Comparison of ENCODE assay signal across 1 cellular context in the genomic region with DNA sequence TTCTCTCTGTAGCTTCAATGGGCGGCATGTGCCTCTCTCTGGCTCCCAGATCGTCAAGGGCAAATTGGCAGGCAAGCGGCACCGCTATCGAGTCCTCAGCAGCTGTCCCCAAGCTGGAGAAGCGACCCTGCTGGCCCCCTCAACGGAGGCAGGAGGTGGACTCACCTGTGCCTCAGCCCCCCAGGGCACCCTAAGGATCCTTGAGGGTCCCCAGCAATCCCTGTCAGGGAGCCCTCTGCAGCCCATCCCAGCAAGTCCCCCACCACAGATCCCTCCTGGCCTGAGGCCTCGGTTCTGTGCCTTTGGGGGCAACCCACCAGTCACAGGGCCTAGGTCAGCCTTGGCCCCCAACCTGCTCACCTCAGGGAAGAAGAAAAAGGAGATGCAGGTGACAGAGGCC.
TF ChIP-seq lines count a peak whose summit lies in the region.

No MANE protein-coding gene starts in this region.

TF ChIP-seq in WTC11, 78 proteins besides CTCF, POLR2A, EP300 and RAD21 (continued from another document):
- TF ChIP-seq, protein P1, sequence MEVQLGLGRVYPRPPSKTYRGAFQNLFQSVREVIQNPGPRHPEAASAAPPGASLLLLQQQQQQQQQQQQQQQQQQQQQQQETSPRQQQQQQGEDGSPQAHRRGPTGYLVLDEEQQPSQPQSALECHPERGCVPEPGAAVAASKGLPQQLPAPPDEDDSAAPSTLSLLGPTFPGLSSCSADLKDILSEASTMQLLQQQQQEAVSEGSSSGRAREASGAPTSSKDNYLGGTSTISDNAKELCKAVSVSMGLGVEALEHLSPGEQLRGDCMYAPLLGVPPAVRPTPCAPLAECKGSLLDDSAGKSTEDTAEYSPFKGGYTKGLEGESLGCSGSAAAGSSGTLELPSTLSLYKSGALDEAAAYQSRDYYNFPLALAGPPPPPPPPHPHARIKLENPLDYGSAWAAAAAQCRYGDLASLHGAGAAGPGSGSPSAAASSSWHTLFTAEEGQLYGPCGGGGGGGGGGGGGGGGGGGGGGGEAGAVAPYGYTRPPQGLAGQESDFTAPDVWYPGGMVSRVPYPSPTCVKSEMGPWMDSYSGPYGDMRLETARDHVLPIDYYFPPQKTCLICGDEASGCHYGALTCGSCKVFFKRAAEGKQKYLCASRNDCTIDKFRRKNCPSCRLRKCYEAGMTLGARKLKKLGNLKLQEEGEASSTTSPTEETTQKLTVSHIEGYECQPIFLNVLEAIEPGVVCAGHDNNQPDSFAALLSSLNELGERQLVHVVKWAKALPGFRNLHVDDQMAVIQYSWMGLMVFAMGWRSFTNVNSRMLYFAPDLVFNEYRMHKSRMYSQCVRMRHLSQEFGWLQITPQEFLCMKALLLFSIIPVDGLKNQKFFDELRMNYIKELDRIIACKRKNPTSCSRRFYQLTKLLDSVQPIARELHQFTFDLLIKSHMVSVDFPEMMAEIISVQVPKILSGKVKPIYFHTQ (CRISPR knock-in tag; IDR thresholded peaks at IDR 0.05) = no peak
- TF ChIP-seq CREB1 (CRISPR knock-in tag; IDR thresholded peaks at IDR 0.05) (no peak), TEAD1 (CRISPR knock-in tag; IDR thresholded peaks at IDR 0.05) (no peak), JUN (CRISPR knock-in tag; IDR thresholded peaks at IDR 0.05) (no peak), FOXJ3 (CRISPR knock-in tag; IDR thresholded peaks at IDR 0.05; ENCODE audit: borderline replicate concordance) (no peak)
- TF ChIP-seq, protein P2, sequence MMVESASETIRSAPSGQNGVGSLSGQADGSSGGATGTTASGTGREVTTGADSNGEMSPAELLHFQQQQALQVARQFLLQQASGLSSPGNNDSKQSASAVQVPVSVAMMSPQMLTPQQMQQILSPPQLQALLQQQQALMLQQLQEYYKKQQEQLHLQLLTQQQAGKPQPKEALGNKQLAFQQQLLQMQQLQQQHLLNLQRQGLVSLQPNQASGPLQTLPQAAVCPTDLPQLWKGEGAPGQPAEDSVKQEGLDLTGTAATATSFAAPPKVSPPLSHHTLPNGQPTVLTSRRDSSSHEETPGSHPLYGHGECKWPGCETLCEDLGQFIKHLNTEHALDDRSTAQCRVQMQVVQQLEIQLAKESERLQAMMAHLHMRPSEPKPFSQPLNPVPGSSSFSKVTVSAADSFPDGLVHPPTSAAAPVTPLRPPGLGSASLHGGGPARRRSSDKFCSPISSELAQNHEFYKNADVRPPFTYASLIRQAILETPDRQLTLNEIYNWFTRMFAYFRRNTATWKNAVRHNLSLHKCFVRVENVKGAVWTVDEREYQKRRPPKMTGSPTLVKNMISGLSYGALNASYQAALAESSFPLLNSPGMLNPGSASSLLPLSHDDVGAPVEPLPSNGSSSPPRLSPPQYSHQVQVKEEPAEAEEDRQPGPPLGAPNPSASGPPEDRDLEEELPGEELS (CRISPR knock-in tag; IDR thresholded peaks at IDR 0.05) = no peak
